ENCODE assay signal across 1 cellular context in the genomic region with DNA sequence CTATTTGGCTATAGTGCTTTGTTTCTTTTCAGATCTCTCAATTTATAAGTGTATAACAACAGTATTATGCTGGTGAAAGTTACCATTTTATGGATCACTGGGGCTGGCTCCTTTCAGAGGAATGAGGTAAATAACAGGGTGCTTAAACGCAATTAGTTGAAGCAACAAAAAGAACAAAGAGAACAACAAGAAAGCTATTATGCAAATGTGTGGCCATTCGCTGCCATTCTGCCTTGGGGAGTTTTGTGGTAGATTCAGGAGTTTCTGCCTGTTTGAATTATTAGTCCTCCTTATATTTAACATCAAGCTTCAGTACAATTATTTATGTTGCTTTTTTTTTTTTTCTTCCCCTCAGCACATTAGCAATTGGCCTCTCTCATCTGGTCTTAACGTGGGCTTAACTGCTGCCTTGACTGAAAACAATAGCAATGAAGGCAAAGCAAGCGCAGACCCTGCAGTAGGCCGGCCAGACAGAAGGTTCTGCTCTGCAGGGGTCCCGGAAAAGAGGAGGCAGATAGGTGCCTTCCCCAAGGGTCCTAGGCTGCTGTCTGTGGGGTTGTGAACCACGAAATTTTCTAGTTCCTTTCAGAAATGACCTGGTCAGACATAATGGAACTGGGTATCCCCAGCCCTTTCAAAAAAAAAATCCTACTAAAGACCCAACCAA.
TF ChIP-seq lines count a peak whose summit lies in the region.

No MANE protein-coding gene starts in this region.

TF ChIP-seq in H1, 55 proteins besides CTCF, POLR2A, EP300 and RAD21:
- TF ChIP-seq, protein P1, sequence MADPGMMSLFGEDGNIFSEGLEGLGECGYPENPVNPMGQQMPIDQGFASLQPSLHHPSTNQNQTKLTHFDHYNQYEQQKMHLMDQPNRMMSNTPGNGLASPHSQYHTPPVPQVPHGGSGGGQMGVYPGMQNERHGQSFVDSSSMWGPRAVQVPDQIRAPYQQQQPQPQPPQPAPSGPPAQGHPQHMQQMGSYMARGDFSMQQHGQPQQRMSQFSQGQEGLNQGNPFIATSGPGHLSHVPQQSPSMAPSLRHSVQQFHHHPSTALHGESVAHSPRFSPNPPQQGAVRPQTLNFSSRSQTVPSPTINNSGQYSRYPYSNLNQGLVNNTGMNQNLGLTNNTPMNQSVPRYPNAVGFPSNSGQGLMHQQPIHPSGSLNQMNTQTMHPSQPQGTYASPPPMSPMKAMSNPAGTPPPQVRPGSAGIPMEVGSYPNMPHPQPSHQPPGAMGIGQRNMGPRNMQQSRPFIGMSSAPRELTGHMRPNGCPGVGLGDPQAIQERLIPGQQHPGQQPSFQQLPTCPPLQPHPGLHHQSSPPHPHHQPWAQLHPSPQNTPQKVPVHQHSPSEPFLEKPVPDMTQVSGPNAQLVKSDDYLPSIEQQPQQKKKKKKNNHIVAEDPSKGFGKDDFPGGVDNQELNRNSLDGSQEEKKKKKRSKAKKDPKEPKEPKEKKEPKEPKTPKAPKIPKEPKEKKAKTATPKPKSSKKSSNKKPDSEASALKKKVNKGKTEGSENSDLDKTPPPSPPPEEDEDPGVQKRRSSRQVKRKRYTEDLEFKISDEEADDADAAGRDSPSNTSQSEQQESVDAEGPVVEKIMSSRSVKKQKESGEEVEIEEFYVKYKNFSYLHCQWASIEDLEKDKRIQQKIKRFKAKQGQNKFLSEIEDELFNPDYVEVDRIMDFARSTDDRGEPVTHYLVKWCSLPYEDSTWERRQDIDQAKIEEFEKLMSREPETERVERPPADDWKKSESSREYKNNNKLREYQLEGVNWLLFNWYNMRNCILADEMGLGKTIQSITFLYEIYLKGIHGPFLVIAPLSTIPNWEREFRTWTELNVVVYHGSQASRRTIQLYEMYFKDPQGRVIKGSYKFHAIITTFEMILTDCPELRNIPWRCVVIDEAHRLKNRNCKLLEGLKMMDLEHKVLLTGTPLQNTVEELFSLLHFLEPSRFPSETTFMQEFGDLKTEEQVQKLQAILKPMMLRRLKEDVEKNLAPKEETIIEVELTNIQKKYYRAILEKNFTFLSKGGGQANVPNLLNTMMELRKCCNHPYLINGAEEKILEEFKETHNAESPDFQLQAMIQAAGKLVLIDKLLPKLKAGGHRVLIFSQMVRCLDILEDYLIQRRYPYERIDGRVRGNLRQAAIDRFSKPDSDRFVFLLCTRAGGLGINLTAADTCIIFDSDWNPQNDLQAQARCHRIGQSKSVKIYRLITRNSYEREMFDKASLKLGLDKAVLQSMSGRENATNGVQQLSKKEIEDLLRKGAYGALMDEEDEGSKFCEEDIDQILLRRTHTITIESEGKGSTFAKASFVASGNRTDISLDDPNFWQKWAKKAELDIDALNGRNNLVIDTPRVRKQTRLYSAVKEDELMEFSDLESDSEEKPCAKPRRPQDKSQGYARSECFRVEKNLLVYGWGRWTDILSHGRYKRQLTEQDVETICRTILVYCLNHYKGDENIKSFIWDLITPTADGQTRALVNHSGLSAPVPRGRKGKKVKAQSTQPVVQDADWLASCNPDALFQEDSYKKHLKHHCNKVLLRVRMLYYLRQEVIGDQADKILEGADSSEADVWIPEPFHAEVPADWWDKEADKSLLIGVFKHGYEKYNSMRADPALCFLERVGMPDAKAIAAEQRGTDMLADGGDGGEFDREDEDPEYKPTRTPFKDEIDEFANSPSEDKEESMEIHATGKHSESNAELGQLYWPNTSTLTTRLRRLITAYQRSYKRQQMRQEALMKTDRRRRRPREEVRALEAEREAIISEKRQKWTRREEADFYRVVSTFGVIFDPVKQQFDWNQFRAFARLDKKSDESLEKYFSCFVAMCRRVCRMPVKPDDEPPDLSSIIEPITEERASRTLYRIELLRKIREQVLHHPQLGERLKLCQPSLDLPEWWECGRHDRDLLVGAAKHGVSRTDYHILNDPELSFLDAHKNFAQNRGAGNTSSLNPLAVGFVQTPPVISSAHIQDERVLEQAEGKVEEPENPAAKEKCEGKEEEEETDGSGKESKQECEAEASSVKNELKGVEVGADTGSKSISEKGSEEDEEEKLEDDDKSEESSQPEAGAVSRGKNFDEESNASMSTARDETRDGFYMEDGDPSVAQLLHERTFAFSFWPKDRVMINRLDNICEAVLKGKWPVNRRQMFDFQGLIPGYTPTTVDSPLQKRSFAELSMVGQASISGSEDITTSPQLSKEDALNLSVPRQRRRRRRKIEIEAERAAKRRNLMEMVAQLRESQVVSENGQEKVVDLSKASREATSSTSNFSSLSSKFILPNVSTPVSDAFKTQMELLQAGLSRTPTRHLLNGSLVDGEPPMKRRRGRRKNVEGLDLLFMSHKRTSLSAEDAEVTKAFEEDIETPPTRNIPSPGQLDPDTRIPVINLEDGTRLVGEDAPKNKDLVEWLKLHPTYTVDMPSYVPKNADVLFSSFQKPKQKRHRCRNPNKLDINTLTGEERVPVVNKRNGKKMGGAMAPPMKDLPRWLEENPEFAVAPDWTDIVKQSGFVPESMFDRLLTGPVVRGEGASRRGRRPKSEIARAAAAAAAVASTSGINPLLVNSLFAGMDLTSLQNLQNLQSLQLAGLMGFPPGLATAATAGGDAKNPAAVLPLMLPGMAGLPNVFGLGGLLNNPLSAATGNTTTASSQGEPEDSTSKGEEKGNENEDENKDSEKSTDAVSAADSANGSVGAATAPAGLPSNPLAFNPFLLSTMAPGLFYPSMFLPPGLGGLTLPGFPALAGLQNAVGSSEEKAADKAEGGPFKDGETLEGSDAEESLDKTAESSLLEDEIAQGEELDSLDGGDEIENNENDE (IDR thresholded peaks at IDR 0.05; ENCODE audit: insufficient replicate concordance, low read length): no peak
